Comparison of ENCODE assay signal across 16 cellular contexts in the genomic region with DNA sequence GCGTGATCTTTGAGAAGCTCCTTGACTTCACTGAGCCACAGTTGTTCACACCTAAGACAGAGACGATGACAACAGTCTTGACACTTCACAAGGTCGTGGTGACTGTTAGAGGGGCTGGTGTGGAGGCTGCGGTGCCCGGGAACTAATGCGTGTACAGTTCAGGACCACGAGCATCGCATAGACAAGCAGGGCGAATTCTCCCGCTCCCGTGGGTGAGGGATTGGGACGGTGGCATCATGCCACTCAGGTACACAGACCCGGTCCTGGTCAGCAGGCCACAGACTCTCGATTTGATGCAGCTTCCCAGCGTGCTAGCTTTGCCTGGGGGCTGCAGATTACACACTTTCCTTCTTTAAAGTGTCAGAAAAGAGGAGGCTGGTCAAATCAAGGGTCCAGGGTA. TPM values are rescaled to one million over a fixed set of nuclear protein-coding genes. Genes with fewer than 3 reads are reported as not detected.
DNase-seq lines count a peak whose midpoint lies in the region; ATAC-seq and TF ChIP-seq lines count a peak whose summit lies in the region.
"Had no signal": no experiment of that assay in that cellular context is flagged by ENCODE, and none has a peak within 500 bp of the region (broad histone marks: within the 10 kb centered on the region; RNA-seq: fewer than 3 reads in every experiment).

No MANE protein-coding gene starts in this region.

- ATAC-seq in GM18505 (IDR thresholded peaks at IDR 0.05; ENCODE audit: unreplicated experiment) (no peak), HG03378 (IDR thresholded peaks at IDR 0.05; ENCODE audit: unreplicated experiment) (no peak)
- ATAC-seq: left cardiac atrium; mucosa of descending colon; PC-3; stimulated activated naive CD8-positive, alpha-beta T cell treated with anti-CD3 and anti-CD28 coated beads, Interleukin-15, amount 100 ng/mL, for 72 hours had no signal

- intact Hi-C loops in CD14-positive monocyte (cut with micrococcal nuclease) = no loop called here

- peaks cover 0 to 2% (median 0%) of the 10 kb centered on the region in 7 donors for H3K9me3 Mint-ChIP-seq in CD14-positive monocyte
- H3K9me3 Mint-ChIP-seq: stimulated activated naive CD8-positive, alpha-beta T cell treated with anti-CD3 and anti-CD28 coated beads, Interleukin-15, amount 100 ng/mL, for 72 hours had no signal

- peaks cover 68% of the 10 kb centered on the region for H3K4me1 Mint-ChIP-seq in CD14-positive monocyte

- H3K27me3 ChIP-seq in fibroblast of lung (ENCODE audit: control insufficient read depth, insufficient read depth, low read length) (no peaks in the 10 kb centered on the region), smooth muscle cell (ENCODE audit: low read depth) (no peaks in the 10 kb centered on the region)
- H3K27me3 ChIP-seq: SJCRH30 had no signal

- H3K4me1 ChIP-seq in fibroblast of lung (ENCODE audit: control insufficient read depth, extremely low read depth, insufficient read depth, low read length) (peaks cover 45% of the 10 kb centered on the region), smooth muscle cell (ENCODE audit: low read depth) (peaks cover 21% of the 10 kb centered on the region)

- H3K9me3 ChIP-seq in KOPT-K1 (ENCODE audit: insufficient read depth, low read length, poor library complexity, severe bottlenecking) = no peaks in the 10 kb centered on the region
- H3K9me3 ChIP-seq in fibroblast of lung (ENCODE audit: control insufficient read depth, insufficient read depth, low read depth, low read length) = no peaks in the 10 kb centered on the region
- no peaks in the 10 kb centered on the region for H3K9me3 ChIP-seq in smooth muscle cell (replicated peaks; ENCODE audit: low read depth)
- H3K9me3 ChIP-seq: mucosa of descending colon, SJCRH30 had no signal

- no peak overlapping the region for H3K9ac ChIP-seq in fibroblast of lung (ENCODE audit: insufficient read depth, low read length)
- H3K9ac ChIP-seq in smooth muscle cell (ENCODE audit: low read depth) = no peak overlapping the region
- H3K9ac ChIP-seq: KMS-11 had no signal

- no peak overlapping the region for H2AFZ ChIP-seq in fibroblast of lung (ENCODE audit: low read length)
- H2AFZ ChIP-seq in smooth muscle cell (ENCODE audit: low read depth) = no peak overlapping the region

- H3K27ac ChIP-seq in KOPT-K1 (ENCODE audit: low read depth, low read length, poor library complexity, severe bottlenecking) = peak overlapping the region; percentile 46
- peak overlapping the region; percentile 46 for H3K27ac ChIP-seq in fibroblast of lung (ENCODE audit: insufficient read depth, low read length)
- H3K27ac ChIP-seq in smooth muscle cell (ENCODE audit: low read depth) = peak overlapping the region; percentile 96
- H3K27ac ChIP-seq: KMS-11, SJCRH30 had no signal

- H4K20me1 ChIP-seq in fibroblast of lung (ENCODE audit: control insufficient read depth, extremely low read depth, insufficient read depth, low read length) = no peaks in the 10 kb centered on the region
- H4K20me1 ChIP-seq in smooth muscle cell (ENCODE audit: low read depth) = no peaks in the 10 kb centered on the region

- H3F3A ChIP-seq in smooth muscle cell (ENCODE audit: low read depth) = peaks cover 18% of the 10 kb centered on the region

- 95% methylated on average over 15 of the region's 15 CpGs for WGBS in smooth muscle cell (ENCODE audit: low lambda C conversion rate)

- H3K4me3 ChIP-seq in fibroblast of lung (replicated peaks in 1 of 4; ENCODE audit: control extremely low read depth in 1 of 4, insufficient read depth in 1 of 4, low read depth in 3 of 4, low read length in 4 of 4) (no peak overlapping the region), smooth muscle cell (no peak overlapping the region)
- H3K4me3 ChIP-seq: mucosa of descending colon, SJCRH30 had no signal

- H3K36me3 Mint-ChIP-seq in CD14-positive monocyte = peaks cover 49 to 59% of the 10 kb centered on the region in 2 donors

- no peak overlapping the region for H3K4me3 Mint-ChIP-seq in CD14-positive monocyte

- H3K79me2 ChIP-seq in fibroblast of lung (ENCODE audit: control insufficient read depth, insufficient read depth, low read length) (peaks cover 76% of the 10 kb centered on the region), smooth muscle cell (ENCODE audit: low read depth) (peaks cover 28% of the 10 kb centered on the region)

- H3K4me2 ChIP-seq in fibroblast of lung (ENCODE audit: extremely low read depth, insufficient read depth, low read length) (no peak overlapping the region), smooth muscle cell (peak overlapping the region; percentile 75)
- H3K4me2 ChIP-seq: KMS-11 had no signal

- peak overlapping the region in 4 of 7 donors; percentile 70 to 88 (median 83) for H3K27ac Mint-ChIP-seq in CD14-positive monocyte

- no peak for TF ChIP-seq POLR2A in GM18505 (IDR thresholded peaks at IDR 0.05; ENCODE audit: borderline replicate concordance, extremely low read depth, insufficient read depth, insufficient read length)

- TF ChIP-seq CTCF in CD14-positive monocyte (IDR thresholded peaks at IDR 0.05) = no peak
- TF ChIP-seq CTCF in fibroblast of lung (conservative IDR thresholded peaks at IDR 0.05 in 1 of 2, IDR thresholded peaks at IDR 0.05 in 1 of 2; ENCODE audit: low read depth in 1 of 2, low read length in 2 of 2) = no peak
- TF ChIP-seq CTCF in smooth muscle cell (IDR thresholded peaks at IDR 0.05; ENCODE audit: borderline replicate concordance, insufficient read depth, poor library complexity, severe bottlenecking) = no peak

- DNase-seq in CD14-positive monocyte (ENCODE audit: low spot score) (no peak), fibroblast of lung (ENCODE audit: low read depth in 2 of 2) (no peak), smooth muscle cell (lab: John Stamatoyannopoulos, UW; ENCODE audit: unreplicated experiment) (no peak), Kasumi-1 (lab: John Stamatoyannopoulos, UW) (no peak)
- DNase-seq: left cardiac atrium; mucosa of descending colon; NCI-H1092; NCI-H774; PC-3; SJCRH30; stimulated activated CD4-positive, alpha-beta T cell treated with anti-CD3 and anti-CD28 coated beads, Interleukin-2, amount 100 ng/mL, for 24 hours; stimulated activated naive CD8-positive, alpha-beta T cell treated with anti-CD3 and anti-CD28 coated beads, Interleukin-15, amount 100 ng/mL, for 72 hours had no signal

- H3K27me3 Mint-ChIP-seq in CD14-positive monocyte (ENCODE audit: low read depth in 3 of 3) = peaks cover 0 to 2% (median 0%) of the 10 kb centered on the region in 3 donors
- H3K27me3 Mint-ChIP-seq: stimulated activated naive CD8-positive, alpha-beta T cell treated with anti-CD3 and anti-CD28 coated beads, Interleukin-15, amount 100 ng/mL, for 72 hours had no signal

- H3K36me3 ChIP-seq in KOPT-K1 (ENCODE audit: insufficient read depth, low read length) (no peaks in the 10 kb centered on the region), fibroblast of lung (ENCODE audit: control insufficient read depth, insufficient read depth, low read length) (peaks cover 11% of the 10 kb centered on the region), smooth muscle cell (ENCODE audit: low read depth) (no peaks in the 10 kb centered on the region)
- H3K36me3 ChIP-seq: SJCRH30 had no signal

RNA-seq across cellular contexts. Expression of a gene that starts 24.7 kb away (rescaled TPM):
- under 1 TPM in 1 of 2 donors, not detected in 1; 0.38 TPM for polyA plus RNA-seq in CD14-positive monocyte
- 2.3 and 2.8 TPM in 2 replicates for total RNA-seq in fibroblast of lung
- polyA plus RNA-seq in fibroblast of lung = 0.10 and 0.15 TPM in 2 replicates
- polyA plus RNA-seq in fibroblast of lung (2012) = 0.15 and 0.35 TPM in 2 replicates
- 0.56 TPM in 1 of 2 replicates, not detected in the other for polyA minus RNA-seq in fibroblast of lung (ENCODE audit: low replicate concordance)
- total RNA-seq in smooth muscle cell = 0.85 and 1.2 TPM in 2 replicates
- polyA plus RNA-seq in smooth muscle cell = 1.8 TPM in 1 of 2 replicates, not detected in the other

RNA-seq across cellular contexts. Expression of a gene that starts 37.6 kb away (rescaled TPM):
- polyA plus RNA-seq in CD14-positive monocyte (1 to 10 TPM; 4.4 to 6.1 TPM), fibroblast of lung (15.4 and 27.4 TPM in 2 replicates), smooth muscle cell (17.6 and 31.4 TPM in 2 replicates)
- total RNA-seq in fibroblast of lung (16.7 and 18.3 TPM in 2 replicates), smooth muscle cell (14.3 and 29.0 TPM in 2 replicates)
- 18.2 and 25.0 TPM in 2 replicates for polyA plus RNA-seq in fibroblast of lung (2012)
- polyA minus RNA-seq in fibroblast of lung (ENCODE audit: low replicate concordance) = 48.3 and 92.3 TPM in 2 replicates

RNA-seq across cellular contexts. Expression of a gene that starts 46.9 kb away (rescaled TPM):
- 1 to 10 TPM; 4.5 to 6.4 TPM for polyA plus RNA-seq in CD14-positive monocyte
- 88.9 and 155 TPM in 2 replicates for total RNA-seq in fibroblast of lung
- 607 and 745 TPM in 2 replicates for polyA plus RNA-seq in fibroblast of lung
- 667 and 999 TPM in 2 replicates for polyA plus RNA-seq in fibroblast of lung (2012)
- 484 and 816 TPM in 2 replicates for polyA minus RNA-seq in fibroblast of lung (ENCODE audit: low replicate concordance)
- total RNA-seq in smooth muscle cell = 111 TPM in 2 replicates
- 37.8 and 40.9 TPM in 2 replicates for polyA plus RNA-seq in smooth muscle cell

Comparison
In these comparisons a context has a peak if more than half of its experiments do, and no peak if none do; other contexts are left out.
1. H3K27ac ChIP-seq: peak in every context shown above with its lines; median percentile 96 in smooth muscle cell; 46 in KOPT-K1; 46 in fibroblast of lung.
2. RNA of a gene that starts 46.9 kb away (polyA plus RNA-seq): 607 to 999 TPM in fibroblast of lung; 37.8 to 40.9 TPM in smooth muscle cell and 4.5 to 6.4 TPM in CD14-positive monocyte; every median in the first group is over 10 times any median in the second.